ENCODE assay signal across 1 cellular context in the genomic region with DNA sequence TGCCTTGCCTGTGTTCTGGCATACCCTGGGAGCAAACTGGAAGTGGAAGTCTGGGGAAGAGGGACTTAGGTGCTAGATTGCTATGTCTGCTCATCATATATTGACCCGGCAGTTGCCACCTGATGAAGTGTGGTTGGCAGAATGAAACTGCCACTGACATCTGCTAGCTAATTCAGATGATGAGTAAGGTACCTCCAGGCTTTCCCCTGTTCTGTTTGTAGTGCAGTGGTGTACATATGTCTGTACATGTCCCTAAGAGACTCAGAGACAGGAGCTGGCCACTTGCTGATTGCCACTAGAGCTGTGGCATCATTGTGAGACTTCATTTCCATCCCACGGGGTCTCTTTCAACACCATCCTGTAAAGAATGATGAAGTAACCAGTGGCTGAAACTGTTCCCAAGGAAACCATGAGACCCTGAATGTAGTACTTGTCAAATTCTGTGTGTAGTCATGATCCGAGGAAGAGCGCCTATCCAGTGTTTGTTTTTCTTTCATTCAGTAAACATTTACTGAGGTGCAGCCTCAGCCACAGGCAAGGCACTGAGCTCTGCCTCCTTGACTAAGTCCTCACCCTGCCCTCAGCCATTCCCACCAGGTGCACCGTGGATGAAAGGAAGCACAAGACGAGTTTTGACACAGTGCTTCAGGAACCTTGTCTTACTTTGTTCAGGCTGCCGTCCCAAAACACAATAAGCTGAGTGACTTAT.
TF ChIP-seq lines count a peak whose summit lies in the region.

No MANE protein-coding gene starts in this region.

TF ChIP-seq in WTC11, 78 proteins besides CTCF, POLR2A, EP300 and RAD21:
- TF ChIP-seq, protein P1, sequence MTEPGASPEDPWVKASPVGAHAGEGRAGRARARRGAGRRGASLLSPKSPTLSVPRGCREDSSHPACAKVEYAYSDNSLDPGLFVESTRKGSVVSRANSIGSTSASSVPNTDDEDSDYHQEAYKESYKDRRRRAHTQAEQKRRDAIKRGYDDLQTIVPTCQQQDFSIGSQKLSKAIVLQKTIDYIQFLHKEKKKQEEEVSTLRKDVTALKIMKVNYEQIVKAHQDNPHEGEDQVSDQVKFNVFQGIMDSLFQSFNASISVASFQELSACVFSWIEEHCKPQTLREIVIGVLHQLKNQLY (CRISPR knock-in tag; IDR thresholded peaks at IDR 0.05), result no peak
- TF ChIP-seq FOXP4 (CRISPR knock-in tag; IDR thresholded peaks at IDR 0.05), result no peak
- TF ChIP-seq ZMAT4 (CRISPR knock-in tag; IDR thresholded peaks at IDR 0.05), result no peak
- TF ChIP-seq ATF1 (CRISPR knock-in tag; IDR thresholded peaks at IDR 0.05), result no peak
- TF ChIP-seq GABPB1 (CRISPR knock-in tag; IDR thresholded peaks at IDR 0.05), result no peak
- TF ChIP-seq, protein P2, sequence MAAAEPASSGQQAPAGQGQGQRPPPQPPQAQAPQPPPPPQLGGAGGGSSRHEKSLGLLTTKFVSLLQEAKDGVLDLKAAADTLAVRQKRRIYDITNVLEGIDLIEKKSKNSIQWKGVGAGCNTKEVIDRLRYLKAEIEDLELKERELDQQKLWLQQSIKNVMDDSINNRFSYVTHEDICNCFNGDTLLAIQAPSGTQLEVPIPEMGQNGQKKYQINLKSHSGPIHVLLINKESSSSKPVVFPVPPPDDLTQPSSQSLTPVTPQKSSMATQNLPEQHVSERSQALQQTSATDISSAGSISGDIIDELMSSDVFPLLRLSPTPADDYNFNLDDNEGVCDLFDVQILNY (CRISPR knock-in tag; IDR thresholded peaks at IDR 0.05), result no peak
- no peak for TF ChIP-seq FOXJ3 (CRISPR knock-in tag; IDR thresholded peaks at IDR 0.05; ENCODE audit: borderline replicate concordance)
- TF ChIP-seq, protein P3, sequence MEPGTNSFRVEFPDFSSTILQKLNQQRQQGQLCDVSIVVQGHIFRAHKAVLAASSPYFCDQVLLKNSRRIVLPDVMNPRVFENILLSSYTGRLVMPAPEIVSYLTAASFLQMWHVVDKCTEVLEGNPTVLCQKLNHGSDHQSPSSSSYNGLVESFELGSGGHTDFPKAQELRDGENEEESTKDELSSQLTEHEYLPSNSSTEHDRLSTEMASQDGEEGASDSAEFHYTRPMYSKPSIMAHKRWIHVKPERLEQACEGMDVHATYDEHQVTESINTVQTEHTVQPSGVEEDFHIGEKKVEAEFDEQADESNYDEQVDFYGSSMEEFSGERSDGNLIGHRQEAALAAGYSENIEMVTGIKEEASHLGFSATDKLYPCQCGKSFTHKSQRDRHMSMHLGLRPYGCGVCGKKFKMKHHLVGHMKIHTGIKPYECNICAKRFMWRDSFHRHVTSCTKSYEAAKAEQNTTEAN (CRISPR knock-in tag; IDR thresholded peaks at IDR 0.05), result no peak
- no peak for TF ChIP-seq IRF1 (CRISPR knock-in tag; IDR thresholded peaks at IDR 0.05)
- TF ChIP-seq TEAD1 (CRISPR knock-in tag; IDR thresholded peaks at IDR 0.05), result no peak
- no peak for TF ChIP-seq NR2C2 (CRISPR knock-in tag; IDR thresholded peaks at IDR 0.05)
- no peak for TF ChIP-seq ZNF263 (CRISPR knock-in tag; IDR thresholded peaks at IDR 0.05; ENCODE audit: low read depth)
- TF ChIP-seq, protein P4, sequence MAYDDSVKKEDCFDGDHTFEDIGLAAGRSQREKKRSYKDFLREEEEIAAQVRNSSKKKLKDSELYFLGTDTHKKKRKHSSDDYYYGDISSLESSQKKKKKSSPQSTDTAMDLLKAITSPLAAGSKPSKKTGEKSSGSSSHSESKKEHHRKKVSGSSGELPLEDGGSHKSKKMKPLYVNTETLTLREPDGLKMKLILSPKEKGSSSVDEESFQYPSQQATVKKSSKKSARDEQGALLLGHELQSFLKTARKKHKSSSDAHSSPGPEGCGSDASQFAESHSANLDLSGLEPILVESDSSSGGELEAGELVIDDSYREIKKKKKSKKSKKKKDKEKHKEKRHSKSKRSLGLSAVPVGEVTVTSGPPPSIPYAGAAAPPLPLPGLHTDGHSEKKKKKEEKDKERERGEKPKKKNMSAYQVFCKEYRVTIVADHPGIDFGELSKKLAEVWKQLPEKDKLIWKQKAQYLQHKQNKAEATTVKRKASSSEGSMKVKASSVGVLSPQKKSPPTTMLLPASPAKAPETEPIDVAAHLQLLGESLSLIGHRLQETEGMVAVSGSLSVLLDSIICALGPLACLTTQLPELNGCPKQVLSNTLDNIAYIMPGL (CRISPR knock-in tag; IDR thresholded peaks at IDR 0.05), result no peak
- no peak for TF ChIP-seq ETV6 (CRISPR knock-in tag; IDR thresholded peaks at IDR 0.05)
- TF ChIP-seq ELF4 (CRISPR knock-in tag; IDR thresholded peaks at IDR 0.05; ENCODE audit: low read depth), result no peak
- no peak for TF ChIP-seq ZNF416 (CRISPR knock-in tag; IDR thresholded peaks at IDR 0.05)
- no peak for TF ChIP-seq NFATC4 (CRISPR knock-in tag; IDR thresholded peaks at IDR 0.05)
- TF ChIP-seq, protein P5, sequence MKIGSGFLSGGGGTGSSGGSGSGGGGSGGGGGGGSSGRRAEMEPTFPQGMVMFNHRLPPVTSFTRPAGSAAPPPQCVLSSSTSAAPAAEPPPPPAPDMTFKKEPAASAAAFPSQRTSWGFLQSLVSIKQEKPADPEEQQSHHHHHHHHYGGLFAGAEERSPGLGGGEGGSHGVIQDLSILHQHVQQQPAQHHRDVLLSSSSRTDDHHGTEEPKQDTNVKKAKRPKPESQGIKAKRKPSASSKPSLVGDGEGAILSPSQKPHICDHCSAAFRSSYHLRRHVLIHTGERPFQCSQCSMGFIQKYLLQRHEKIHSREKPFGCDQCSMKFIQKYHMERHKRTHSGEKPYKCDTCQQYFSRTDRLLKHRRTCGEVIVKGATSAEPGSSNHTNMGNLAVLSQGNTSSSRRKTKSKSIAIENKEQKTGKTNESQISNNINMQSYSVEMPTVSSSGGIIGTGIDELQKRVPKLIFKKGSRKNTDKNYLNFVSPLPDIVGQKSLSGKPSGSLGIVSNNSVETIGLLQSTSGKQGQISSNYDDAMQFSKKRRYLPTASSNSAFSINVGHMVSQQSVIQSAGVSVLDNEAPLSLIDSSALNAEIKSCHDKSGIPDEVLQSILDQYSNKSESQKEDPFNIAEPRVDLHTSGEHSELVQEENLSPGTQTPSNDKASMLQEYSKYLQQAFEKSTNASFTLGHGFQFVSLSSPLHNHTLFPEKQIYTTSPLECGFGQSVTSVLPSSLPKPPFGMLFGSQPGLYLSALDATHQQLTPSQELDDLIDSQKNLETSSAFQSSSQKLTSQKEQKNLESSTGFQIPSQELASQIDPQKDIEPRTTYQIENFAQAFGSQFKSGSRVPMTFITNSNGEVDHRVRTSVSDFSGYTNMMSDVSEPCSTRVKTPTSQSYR (CRISPR knock-in tag; IDR thresholded peaks at IDR 0.05), result no peak
- no peak for TF ChIP-seq NR3C1 (CRISPR knock-in tag; conservative IDR thresholded peaks at IDR 0.05; ENCODE audit: low read depth)
